Comparison of ENCODE assay signal across 13 cellular contexts in genomic region chr20:59035381-59035780, GRCh38. TPM values are rescaled to one million over a fixed set of nuclear protein-coding genes. Genes with fewer than 3 reads are reported as not detected.
"Had no signal": no experiment of that assay in that cellular context is flagged by ENCODE, and none has a peak within 500 bp of the region (broad histone marks: within the 10 kb centered on the region; RNA-seq: fewer than 3 reads in every experiment).

No MANE protein-coding gene starts in this region.

- DNase-seq: activated CD8-positive, alpha-beta memory T cell treated with anti-CD3 and anti-CD28 coated beads, Interleukin-2, amount 50 U/mL, for 48 hours; adrenal gland; effector memory CD4-positive, alpha-beta T cell; left lung; nephron progenitor cell; stimulated activated CD4-positive, alpha-beta T cell treated with anti-CD3 and anti-CD28 coated beads, Interleukin-4, amount 100 ng/mL, for 1 hour; stimulated activated CD8-positive, alpha-beta memory T cell treated with anti-CD3 and anti-CD28 coated beads, Interleukin-4, amount 100 ng/mL, for 48 hours; T-helper 1 cell had no signal

- H3K27me3 ChIP-seq: adrenal gland, left lung had no signal

- H3K4me3 Mint-ChIP-seq: nephron progenitor cell, WTC11 had no signal

- H3K9me3 ChIP-seq: adrenal gland, left lung had no signal

- H3K4me3 ChIP-seq: adrenal gland, left lung, SK-N-MC had no signal

- H3K27ac Mint-ChIP-seq: nephron progenitor cell, WTC11 had no signal

- H3K27ac ChIP-seq: adrenal gland, left lung, SK-N-MC had no signal

- H3K9me3 Mint-ChIP-seq: nephron progenitor cell, WTC11 had no signal

- ATAC-seq: left lung, WTC11 had no signal

RNA-seq across cellular contexts. Expression of gene TUBB1, which starts 16.2 kb away (rescaled TPM):
- total RNA-seq: epithelial cell of proximal tubule, osteocyte, renal cortical epithelial cell, WTC11 had no signal
